Comparison of ENCODE assay signal across 10 cellular contexts in the genomic region with DNA sequence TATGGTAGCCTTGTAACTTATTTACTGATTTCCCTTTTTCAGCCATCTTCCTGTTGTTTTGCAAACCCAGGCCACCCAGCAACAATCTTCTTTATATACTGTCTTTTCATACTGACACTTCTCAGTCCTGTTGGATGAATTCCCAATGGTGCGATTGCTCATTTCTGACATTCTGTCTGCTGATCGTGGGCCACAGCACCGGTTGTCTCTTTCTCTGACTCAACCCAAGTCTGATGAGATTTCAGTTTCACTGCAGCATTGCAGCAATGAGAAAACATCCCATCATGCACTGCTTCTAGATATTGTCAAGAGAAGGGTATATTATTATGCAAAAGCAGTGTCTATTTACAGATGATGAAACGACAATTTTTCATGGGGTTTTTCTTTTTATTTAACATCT.
DNase-seq lines count a peak whose midpoint lies in the region; ATAC-seq and TF ChIP-seq lines count a peak whose summit lies in the region.
"Had no signal": no experiment of that assay in that cellular context is flagged by ENCODE, and none has a peak within 500 bp of the region (broad histone marks: within the 10 kb centered on the region; RNA-seq: fewer than 3 reads in every experiment).

No MANE protein-coding gene starts in this region.

- no peak overlapping the region for H3K4me3 Mint-ChIP-seq in chondrocyte (ENCODE audit: unreplicated experiment)

- H3K27ac Mint-ChIP-seq in chondrocyte (ENCODE audit: unreplicated experiment) = peak overlapping the region; percentile 15

- no peaks in the 10 kb centered on the region for H3K27me3 ChIP-seq in H7 (ENCODE audit: control insufficient read depth, insufficient read depth, low read length)
- no peaks in the 10 kb centered on the region for H3K27me3 ChIP-seq in sigmoid colon

- H3K36me3 ChIP-seq in H7 (replicated peaks; ENCODE audit: control insufficient read depth, insufficient read depth, low read length) (no peaks in the 10 kb centered on the region), sigmoid colon (no peaks in the 10 kb centered on the region)

- no peaks in the 10 kb centered on the region for H3K27me3 Mint-ChIP-seq in chondrocyte (ENCODE audit: low read depth)

- no peak for TF ChIP-seq EP300 in sigmoid colon (IDR thresholded peaks at IDR 0.05)

- no peaks in the 10 kb centered on the region for H3K4me1 Mint-ChIP-seq in chondrocyte (ENCODE audit: low read depth)

- TF ChIP-seq CTCF in chondrocyte (IDR thresholded peaks at IDR 0.05) = no peak
- TF ChIP-seq CTCF in sigmoid colon (IDR thresholded peaks at IDR 0.05) = no peak

- H3K9me3 Mint-ChIP-seq in chondrocyte (ENCODE audit: low read depth) = no peaks in the 10 kb centered on the region

- H3K36me3 Mint-ChIP-seq in chondrocyte (ENCODE audit: low read depth) = no peaks in the 10 kb centered on the region
- H3K36me3 Mint-ChIP-seq: activated naive CD4-positive, alpha-beta T cell treated with anti-CD3 and anti-CD28 coated beads, Interleukin-2, amount 50 U/mL, for 72 hours had no signal

- H3K4me1 ChIP-seq in sigmoid colon = no peaks in the 10 kb centered on the region

- ATAC-seq in GM19467 (IDR thresholded peaks at IDR 0.05; ENCODE audit: unreplicated experiment) = peak; percentile 79
- ATAC-seq in HG03196 (IDR thresholded peaks at IDR 0.05; ENCODE audit: unreplicated experiment) = peak; percentile 89

- H3K9me3 ChIP-seq in sigmoid colon = no peaks in the 10 kb centered on the region

- intact Hi-C loops in sigmoid colon (cut with DNase I) = no loop called here

- TF ChIP-seq POLR2A in sigmoid colon (IDR thresholded peaks at IDR 0.05) = no peak

- H3K4me3 ChIP-seq in H7 (ENCODE audit: insufficient read depth, low read depth, low read length) = no peak overlapping the region
- H3K4me3 ChIP-seq in sigmoid colon = no peak overlapping the region

- 67 to 72% methylated on average over 4 of the region's 4 CpGs for WGBS in sigmoid colon, 2 donors

- DNase-seq in GM04503 (ENCODE audit: low read depth) (peak; percentile 36), chondrocyte (ENCODE audit: low spot score) (no peak), H7 (no peak), NCI-H510A (lab: John Stamatoyannopoulos, UW) (no peak), sigmoid colon (no peak)
- DNase-seq in activated CD8-positive, alpha-beta memory T cell treated with anti-CD3 and anti-CD28 coated beads, Interleukin-2, amount 50 U/mL, for 4 hours = no peak
- DNase-seq: NCI-H774 had no signal

- no peak overlapping the region for H3K27ac ChIP-seq in sigmoid colon
